In genomic region chr16:84226026-84226425, GRCh38 we compare ENCODE assay signal across 21 cellular contexts. TPM values are rescaled to one million over a fixed set of nuclear protein-coding genes. Genes with fewer than 3 reads are reported as not detected.
DNase-seq lines count a peak whose midpoint lies in the region; ATAC-seq and TF ChIP-seq lines count a peak whose summit lies in the region.
"Had no signal": no experiment of that assay in that cellular context is flagged by ENCODE, and none has a peak within 500 bp of the region (broad histone marks: within the 10 kb centered on the region; RNA-seq: fewer than 3 reads in every experiment).

No MANE protein-coding gene starts in this region.

- H3K9me3 Mint-ChIP-seq in neural progenitor cell, result no peaks in the 10 kb centered on the region
- H3K9me3 Mint-ChIP-seq: CD8-positive, alpha-beta T cell; H9; IgD-negative memory B cell had no signal

- DNase-seq in AG10803 (ENCODE audit: low read depth) (peak; percentile 17), HPDE6-E6E7 (ENCODE audit: extremely low spot score) (peak; percentile 43), astrocyte of the spinal cord (ENCODE audit: low read depth, low spot score) (peak; percentile 9), neural progenitor cell (ENCODE audit: low spot score) (no peak), trophoblast cell (no peak), NCI-H1930 (lab: John Stamatoyannopoulos, UW) (no peak)
- DNase-seq: 8988T; AML-193; C1 segment of cervical spinal cord; CD8-positive, alpha-beta T cell; DND-41; GDM1; H9; NCI-H1417; NCI-H1694 treated with DMSO at 0.1 percent for 48 hours; NCI-H446 treated with DMSO at 0.1 percent for 48 hours; NCI-H526 treated with DMSO at 0.1 percent for 48 hours had no signal

- peaks cover 4% of the 10 kb centered on the region for H3F3A ChIP-seq in neural progenitor cell (ENCODE audit: low read depth)

- H3K23ac ChIP-seq in trophoblast cell (ENCODE audit: low read length), result no peak overlapping the region

- H3K36me3 ChIP-seq in neural progenitor cell (no peaks in the 10 kb centered on the region), trophoblast cell (ENCODE audit: control insufficient read depth in 1 of 2, insufficient read depth in 2 of 2, low read length in 2 of 2) (no peaks in the 10 kb centered on the region)

- no peak overlapping the region for H4K12ac ChIP-seq in trophoblast cell (ENCODE audit: low read depth, low read length)

- no CpG with 5 or more reads among the region's 8 CpGs for WGBS in trophoblast cell (ENCODE audit: extremely low coverage, insufficient coverage, insufficient read length)

- H3K4me3 ChIP-seq in AG10803 (ENCODE audit: low read length), result no peak overlapping the region
- no peak overlapping the region for H3K4me3 ChIP-seq in astrocyte of the spinal cord (ENCODE audit: low read depth, low read length)
- no peak overlapping the region for H3K4me3 ChIP-seq in neural progenitor cell
- no peak overlapping the region for H3K4me3 ChIP-seq in trophoblast cell (ENCODE audit: low read depth, low read length)

- no peak overlapping the region for H2BK12ac ChIP-seq in trophoblast cell (ENCODE audit: low read length)

- in situ Hi-C loops in astrocyte of the spinal cord (cut with HindIII; ENCODE audit: low sequenced_read_pairs), result no loop called here

- peak overlapping the region; percentile 11 for H3K4me3 Mint-ChIP-seq in neural progenitor cell
- H3K4me3 Mint-ChIP-seq: CD8-positive, alpha-beta T cell; H9; IgD-negative memory B cell had no signal

- no peaks in the 10 kb centered on the region for H3K9me3 ChIP-seq in neural progenitor cell (ENCODE audit: low read depth)
- H3K9me3 ChIP-seq in trophoblast cell (ENCODE audit: insufficient read depth, low read depth, low read length), result no peaks in the 10 kb centered on the region

- H3K27me3 ChIP-seq in neural progenitor cell (no peaks in the 10 kb centered on the region), trophoblast cell (ENCODE audit: insufficient read depth, low read length) (no peaks in the 10 kb centered on the region)

- no peaks in the 10 kb centered on the region for H3K36me3 Mint-ChIP-seq in neural progenitor cell
- H3K36me3 Mint-ChIP-seq: CD8-positive, alpha-beta T cell; IgD-negative memory B cell had no signal

- H2AFZ ChIP-seq in neural progenitor cell (replicated peaks) (no peak overlapping the region), trophoblast cell (ENCODE audit: insufficient read depth, low read length, poor library complexity) (no peak overlapping the region)

- H2BK120ac ChIP-seq in trophoblast cell (ENCODE audit: insufficient read depth, low read length, poor library complexity), result no peak overlapping the region

- H3K79me2 ChIP-seq in neural progenitor cell (ENCODE audit: low read depth) (no peaks in the 10 kb centered on the region), trophoblast cell (ENCODE audit: control insufficient read depth, insufficient read depth, low read length, poor library complexity) (no peaks in the 10 kb centered on the region)

- H3K79me1 ChIP-seq in trophoblast cell (ENCODE audit: low read length), result peaks cover 2% of the 10 kb centered on the region

- no peaks in the 10 kb centered on the region for H4K20me1 ChIP-seq in neural progenitor cell (ENCODE audit: low read depth)

- H3K4me1 ChIP-seq in neural progenitor cell, result no peaks in the 10 kb centered on the region
- peaks cover 10 to 11% of the 10 kb centered on the region in 2 experiments for H3K4me1 ChIP-seq in trophoblast cell (ENCODE audit: control insufficient read depth in 1 of 2, insufficient read depth in 2 of 2, low read length in 2 of 2)

- no peak for ATAC-seq in GM21717 (IDR thresholded peaks at IDR 0.05; ENCODE audit: unreplicated experiment)
- ATAC-seq: CD8-positive, alpha-beta T cell; Right ventricle myocardium inferior had no signal

- no peak overlapping the region for H4K91ac ChIP-seq in trophoblast cell (ENCODE audit: low read depth, low read length)

- H3K27ac ChIP-seq in neural progenitor cell (no peak overlapping the region), trophoblast cell (ENCODE audit: low read depth, low read length) (no peak overlapping the region)

- no peak overlapping the region for H2AK5ac ChIP-seq in trophoblast cell (ENCODE audit: low read length)

- no peak overlapping the region for H3K18ac ChIP-seq in trophoblast cell (ENCODE audit: low read length)

- H3K4ac ChIP-seq in trophoblast cell (ENCODE audit: low read depth, low read length), result no peak overlapping the region

- no peak overlapping the region for H3K9ac ChIP-seq in neural progenitor cell
- H3K9ac ChIP-seq in trophoblast cell (ENCODE audit: low read length), result no peak overlapping the region

- H4K8ac ChIP-seq in trophoblast cell (ENCODE audit: low read depth, low read length), result no peak overlapping the region

- H3K4me1 Mint-ChIP-seq in neural progenitor cell, result peaks cover 33% of the 10 kb centered on the region

- H3K14ac ChIP-seq in trophoblast cell (ENCODE audit: low read length), result no peak overlapping the region

- H2BK5ac ChIP-seq in trophoblast cell (ENCODE audit: low read depth, low read length, poor library complexity), result no peak overlapping the region

- TF ChIP-seq CTCF in AG10803 (conservative IDR thresholded peaks at IDR 0.05; ENCODE audit: low read length) (no peak), astrocyte of the spinal cord (IDR thresholded peaks at IDR 0.05; ENCODE audit: low read depth, low read length) (no peak), neural progenitor cell (IDR thresholded peaks at IDR 0.05) (no peak)

- H3K27ac Mint-ChIP-seq in neural progenitor cell, result peak overlapping the region; percentile 85
- H3K27ac Mint-ChIP-seq: CD8-positive, alpha-beta T cell; IgD-negative memory B cell had no signal

- H3K4me2 ChIP-seq in neural progenitor cell, result no peak overlapping the region
- no peak overlapping the region for H3K4me2 ChIP-seq in trophoblast cell (ENCODE audit: low read length)

- peaks cover 13% of the 10 kb centered on the region for H3K27me3 Mint-ChIP-seq in neural progenitor cell (ENCODE audit: insufficient read depth, low read depth)

RNA-seq across cellular contexts. Expression of gene KCNG4, which starts 13.8 kb away (rescaled TPM):
- not detected in 2 replicates for total RNA-seq in neural progenitor cell (ENCODE audit: low replicate concordance)
- not detected in 2 replicates for polyA plus RNA-seq in trophoblast cell (2013)
- total RNA-seq: CD8-positive, alpha-beta T cell; H9; M059J; Right ventricle myocardium inferior had no signal
- polyA plus RNA-seq: IgD-negative memory B cell had no signal

RNA-seq across cellular contexts. Expression of gene ADAD2, which starts 35.1 kb away (rescaled TPM):
- not detected in 2 replicates for total RNA-seq in neural progenitor cell (ENCODE audit: low replicate concordance)
- not detected in 2 replicates for polyA plus RNA-seq in trophoblast cell (2013)
- total RNA-seq: CD8-positive, alpha-beta T cell; M059J; Right ventricle myocardium inferior had no signal
- polyA plus RNA-seq: IgD-negative memory B cell had no signal

RNA-seq across cellular contexts. Expression of gene TAF1C, which starts 39.2 kb away (rescaled TPM):
- total RNA-seq in neural progenitor cell (ENCODE audit: low replicate concordance), result 23.3 and 70.3 TPM in 2 replicates
- polyA plus RNA-seq in trophoblast cell (2013), result 34.5 and 38.5 TPM in 2 replicates

Comparison
In these comparisons a context has a peak if more than half of its experiments do, and no peak if none do; other contexts are left out.
1. DNase-seq: peak in AG10803 (single experiment), HPDE6-E6E7 (single experiment) and astrocyte of the spinal cord (single experiment); none in neural progenitor cell (single experiment), trophoblast cell (0 of 2) and NCI-H1930 (0 of 2).